8 cellular contexts compared by ENCODE assay signal in the genomic region with DNA sequence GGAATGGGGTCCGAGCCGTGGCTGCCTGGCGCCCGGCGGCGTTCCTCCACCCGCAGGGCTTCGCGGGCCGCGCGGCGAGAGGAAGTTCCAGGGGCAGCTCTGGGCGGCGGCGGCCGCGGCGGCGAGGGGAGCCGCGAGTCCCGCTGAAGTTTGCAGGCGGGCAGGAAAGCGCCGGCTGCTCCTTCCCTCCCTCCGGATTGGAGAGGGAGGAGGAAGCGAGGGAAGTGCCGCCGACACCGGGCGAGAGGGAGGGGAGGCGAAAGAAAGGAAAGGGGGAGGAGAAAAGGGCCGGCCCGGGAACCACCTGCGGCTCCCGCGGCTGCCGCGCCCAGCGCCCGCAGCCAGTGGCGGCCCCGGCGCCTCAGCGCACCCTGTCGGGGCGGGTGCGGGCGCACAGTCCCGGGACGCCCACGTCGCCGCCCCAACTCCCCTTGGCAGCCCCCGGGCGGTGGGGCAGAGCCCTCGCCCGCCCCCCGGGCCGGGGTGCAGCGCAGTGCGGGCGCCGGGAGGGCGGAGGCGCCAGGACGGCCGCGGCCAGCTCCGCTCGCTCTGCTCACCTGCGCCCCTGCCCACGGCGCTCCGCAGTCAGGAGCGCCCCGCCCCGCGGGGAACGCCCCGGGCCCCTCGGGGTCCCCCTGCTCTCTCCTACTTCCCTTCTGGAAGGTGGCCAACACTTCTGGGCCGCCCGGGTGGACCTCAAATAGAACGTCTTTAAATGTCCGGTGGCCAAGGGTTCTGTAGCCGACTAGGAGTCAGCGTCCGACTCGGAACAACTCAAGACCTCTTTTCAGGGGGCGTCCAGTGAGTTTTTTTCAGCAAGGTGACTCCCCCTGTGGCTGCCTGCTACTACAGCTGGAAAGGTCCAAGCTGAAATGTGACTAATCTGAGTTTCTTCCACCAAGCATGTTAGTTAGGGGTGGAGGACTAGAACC.
A peak's percentile ranks its signal among the peaks of the same experiment; 100 is the strongest.
DNase-seq lines count a peak whose midpoint lies in the region; ATAC-seq and TF ChIP-seq lines count a peak whose summit lies in the region.

No MANE protein-coding gene starts in this region.

- peak overlapping the region; percentile 50 for H3K9ac ChIP-seq in iPS-18a (ENCODE audit: low read length)

- peaks cover 3% of the 10 kb centered on the region; the same call in 1 of the 2 replicates for H3K9me3 ChIP-seq in HAP-1
- H3K9me3 ChIP-seq in iPS-18a (ENCODE audit: control insufficient read depth, low read depth, low read length), result no peaks in the 10 kb centered on the region
- no peaks in the 10 kb centered on the region for H3K9me3 ChIP-seq in gastrocnemius medialis

- no TSS peak for BruUV-seq in MCF 10A (replicated peaks; lab: Mats Ljungman, UMichigan)

- no peaks in the 10 kb centered on the region for H3K27me3 ChIP-seq in HAP-1 (ENCODE audit: low read depth)
- peaks cover 21% of the 10 kb centered on the region for H3K27me3 ChIP-seq in iPS-18a (ENCODE audit: control insufficient read depth, insufficient read depth, low read length)
- H3K27me3 ChIP-seq in gastrocnemius medialis, result no peaks in the 10 kb centered on the region

- peak; percentile 22 for DNase-seq in NCI-H1694 (lab: John Stamatoyannopoulos, UW)
- DNase-seq in NCI-H1694 treated with DMSO at 0.1 percent for 48 hours (lab: John Stamatoyannopoulos, UW), result no peak
- peak; percentile 77 to 87 for DNase-seq in HAP-1 (ENCODE audit: low spot score in 2 of 2)
- DNase-seq in LoVo (ENCODE audit: low spot score), result peak; percentile 84
- DNase-seq in SKM-1 treated with dmso at 0.1 percent for 144 hours (lab: John Stamatoyannopoulos, UW; ENCODE audit: unreplicated experiment), result peak; percentile 57
- DNase-seq in MCF 10A (ENCODE audit: unreplicated experiment), result peak; percentile 88
- peak; percentile 20 to 23 for DNase-seq in gastrocnemius medialis

- H3K4me3 ChIP-seq in HAP-1, result peak overlapping the region; percentile 80
- peak overlapping the region; percentile 95 for H3K4me3 ChIP-seq in iPS-18a (ENCODE audit: low read length)
- H3K4me3 ChIP-seq in gastrocnemius medialis, result peak overlapping the region; percentile 60 to 67 (median 64)

- H3K4me1 Mint-ChIP-seq in MCF 10A (ENCODE audit: insufficient read depth, unreplicated experiment), result peaks cover 11% of the 10 kb centered on the region

- peaks cover 12% of the 10 kb centered on the region for H3K4me1 ChIP-seq in HAP-1
- H3K4me1 ChIP-seq in iPS-18a (ENCODE audit: control insufficient read depth, low read depth, low read length), result peaks cover 9% of the 10 kb centered on the region
- peaks cover 0 to 3% of the 10 kb centered on the region in 2 donors for H3K4me1 ChIP-seq in gastrocnemius medialis

- POLR2A ChIA-PET in MCF 10A (lab: Yijun Ruan, JAX), result interaction anchor here (0.6 to 4.4 kb wide), 21 partner anchors 9 to 822 kb away, joined by 3 to 92 read pairs (median 4); a partner anchor contains a TSS

- no peaks in the 10 kb centered on the region for H3K36me3 ChIP-seq in HAP-1 (replicated peaks)
- no peaks in the 10 kb centered on the region for H3K36me3 ChIP-seq in iPS-18a (ENCODE audit: control insufficient read depth, low read depth, low read length)
- no peaks in the 10 kb centered on the region for H3K36me3 ChIP-seq in gastrocnemius medialis

- H3K36me3 Mint-ChIP-seq in MCF 10A (ENCODE audit: insufficient read depth, unreplicated experiment), result no peaks in the 10 kb centered on the region

- H3K27me3 Mint-ChIP-seq in MCF 10A (ENCODE audit: insufficient read depth, unreplicated experiment), result no peaks in the 10 kb centered on the region

- TF ChIP-seq POLR2A in gastrocnemius medialis (IDR thresholded peaks at IDR 0.05), result peak in 1 of 2 donors; percentile 11

- in situ Hi-C loops in HAP-1 (cut with MboI; ENCODE audit: low sequenced_read_pairs), result no loop called here
- in situ Hi-C loops in gastrocnemius medialis (cut with MboI; ENCODE audit: low sequenced_read_pairs in 4 of 4), result loop anchor here in 2 of 4 donors (5.0 to 10.0 kb wide), 2 partner anchors 74 to 82 kb away; a partner anchor contains a TSS

- H3K27ac ChIP-seq in iPS-18a (ENCODE audit: low read length), result no peak overlapping the region
- peak overlapping the region in 3 of 4 donors; percentile 7 to 35 (median 16) for H3K27ac ChIP-seq in gastrocnemius medialis

- ATAC-seq in gastrocnemius medialis, result peak; percentile 42 to 45

- peak overlapping the region; percentile 90 for H3K4me3 Mint-ChIP-seq in MCF 10A (ENCODE audit: unreplicated experiment)

- TF ChIP-seq CTCF in MCF 10A (IDR thresholded peaks at IDR 0.05; ENCODE audit: unreplicated experiment) (no peak), gastrocnemius medialis (IDR thresholded peaks at IDR 0.05 in 4 of 5, conservative IDR thresholded peaks at IDR 0.05 in 1 of 5) (no peak)

- intact Hi-C loops in MCF 10A (cut with micrococcal nuclease) (loop anchor here (2.0 to 10.0 kb wide), 5 partner anchors 38 to 669 kb away; a partner anchor contains a TSS), gastrocnemius medialis (cut with DNase I; ENCODE audit: low total_unique reads) (loop anchor here (2.0 to 10.0 kb wide), 2 partner anchors 80 to 108 kb away; a partner anchor contains a TSS)

- CTCF ChIA-PET in MCF 10A (lab: Yijun Ruan, JAX), result interaction anchor here (0.6 to 4.0 kb wide), 24 partner anchors 9 to 584 kb away, joined by 3 to 29 read pairs (median 4); no protein-coding TSS in a partner anchor

- no peaks in the 10 kb centered on the region for H3K9me3 Mint-ChIP-seq in MCF 10A (ENCODE audit: unreplicated experiment)

- H3K27ac Mint-ChIP-seq in MCF 10A (ENCODE audit: low read depth, unreplicated experiment), result no peak overlapping the region
